In genomic region chr2:58448065-58448507, GRCh38 we compare ENCODE assay signal across 9 cellular contexts.
DNase-seq lines count a peak whose midpoint lies in the region; ATAC-seq and TF ChIP-seq lines count a peak whose summit lies in the region.
"Had no signal": no experiment of that assay in that cellular context is flagged by ENCODE, and none has a peak within 500 bp of the region (broad histone marks: within the 10 kb centered on the region; RNA-seq: fewer than 3 reads in every experiment).

No MANE protein-coding gene starts in this region.

- H3K9me3 Mint-ChIP-seq in activated CD8-positive, alpha-beta T cell treated with anti-CD3 and anti-CD28 coated beads, Interleukin-2, amount 10 ng/mL, durations not matched to agents 7 days and 5 days (ENCODE audit: insufficient read depth) = no peaks in the 10 kb centered on the region

- H3K9me3 ChIP-seq in left ventricle myocardium inferior (replicated peaks) (no peaks in the 10 kb centered on the region), gastrocnemius medialis (no peaks in the 10 kb centered on the region)
- H3K9me3 ChIP-seq: neutrophil had no signal

- H3K36me3 ChIP-seq in left ventricle myocardium inferior (no peaks in the 10 kb centered on the region), gastrocnemius medialis (no peaks in the 10 kb centered on the region)
- H3K36me3 ChIP-seq: neutrophil had no signal

- POLR2A ChIA-PET in activated CD8-positive, alpha-beta T cell treated with anti-CD3 and anti-CD28 coated beads, Interleukin-2, amount 10 ng/mL, durations not matched to agents 7 days and 5 days (lab: Charles Lee) = no interaction called here

- no peaks in the 10 kb centered on the region for H3K36me3 Mint-ChIP-seq in activated CD8-positive, alpha-beta T cell treated with anti-CD3 and anti-CD28 coated beads, Interleukin-2, amount 10 ng/mL, durations not matched to agents 7 days and 5 days (ENCODE audit: low read depth)

- no peak overlapping the region for H3K27ac ChIP-seq in left ventricle myocardium inferior (replicated peaks)
- no peak overlapping the region for H3K27ac ChIP-seq in gastrocnemius medialis
- H3K27ac ChIP-seq: neutrophil had no signal

- ATAC-seq in HG03139 (IDR thresholded peaks at IDR 0.05; ENCODE audit: unreplicated experiment) (peak; percentile 56), gastrocnemius medialis (no peak)
- peak; percentile 53 for ATAC-seq in activated CD8-positive, alpha-beta T cell treated with anti-CD3 and anti-CD28 coated beads, Interleukin-2, amount 10 ng/mL, durations not matched to agents 7 days and 5 days

- peaks cover 3% of the 10 kb centered on the region for H3K27me3 ChIP-seq in left ventricle myocardium inferior (ENCODE audit: low read depth)
- H3K27me3 ChIP-seq in gastrocnemius medialis = no peaks in the 10 kb centered on the region
- H3K27me3 ChIP-seq: neutrophil had no signal

- H3K27ac Mint-ChIP-seq in activated CD8-positive, alpha-beta T cell treated with anti-CD3 and anti-CD28 coated beads, Interleukin-2, amount 10 ng/mL, durations not matched to agents 7 days and 5 days = no peak overlapping the region

- H3K4me1 ChIP-seq in left ventricle myocardium inferior = no peaks in the 10 kb centered on the region
- H3K4me1 ChIP-seq in gastrocnemius medialis = no peaks in the 10 kb centered on the region

- H3K4me3 ChIP-seq in left ventricle myocardium inferior (no peak overlapping the region), retinal pigment epithelial cell (ENCODE audit: low read length) (no peak overlapping the region), gastrocnemius medialis (no peak overlapping the region)

- DNase-seq in stimulated activated CD4-positive, alpha-beta T cell treated with anti-CD3 and anti-CD28 coated beads, Interleukin-12 subunit alpha, Interleukin-12 subunit beta, amount 100 ng/mL, for 4 hours = peak; percentile 3
- DNase-seq in stimulated activated CD4-positive, alpha-beta T cell treated with anti-CD3 and anti-CD28 coated beads, Interleukin-4, amount 100 ng/mL, for 4 hours = no peak
- DNase-seq in NCI-H2227 treated with DMSO at 0.1 percent for 48 hours (lab: John Stamatoyannopoulos, UW) (peak; percentile 76), left ventricle myocardium inferior (peak; percentile 20), retinal pigment epithelial cell (ENCODE audit: low read depth) (no peak), gastrocnemius medialis (no peak)
- DNase-seq in activated CD8-positive, alpha-beta T cell treated with anti-CD3 and anti-CD28 coated beads, Interleukin-2, amount 10 ng/mL, durations not matched to agents 7 days and 5 days = peak; percentile 44

- TF ChIP-seq CTCF in left ventricle myocardium inferior (IDR thresholded peaks at IDR 0.05; ENCODE audit: borderline replicate concordance) (peak; percentile 59), retinal pigment epithelial cell (conservative IDR thresholded peaks at IDR 0.05; ENCODE audit: low read depth, low read length) (peak; percentile 64), gastrocnemius medialis (IDR thresholded peaks at IDR 0.05 in 4 of 5, conservative IDR thresholded peaks at IDR 0.05 in 1 of 5) (peak in 1 of 5 experiments; percentile 25)

- no peaks in the 10 kb centered on the region for H3K4me1 Mint-ChIP-seq in activated CD8-positive, alpha-beta T cell treated with anti-CD3 and anti-CD28 coated beads, Interleukin-2, amount 10 ng/mL, durations not matched to agents 7 days and 5 days (ENCODE audit: low read depth)

- H3K4me3 Mint-ChIP-seq in activated CD8-positive, alpha-beta T cell treated with anti-CD3 and anti-CD28 coated beads, Interleukin-2, amount 10 ng/mL, durations not matched to agents 7 days and 5 days = no peak overlapping the region

- in situ Hi-C loops in gastrocnemius medialis (cut with MboI; ENCODE audit: low sequenced_read_pairs in 4 of 4) = no loop called here

- H3K27me3 Mint-ChIP-seq in activated CD8-positive, alpha-beta T cell treated with anti-CD3 and anti-CD28 coated beads, Interleukin-2, amount 10 ng/mL, durations not matched to agents 7 days and 5 days (ENCODE audit: low read depth) = peaks cover 9% of the 10 kb centered on the region

- CTCF ChIA-PET in activated CD8-positive, alpha-beta T cell treated with anti-CD3 and anti-CD28 coated beads, Interleukin-2, amount 10 ng/mL, durations not matched to agents 7 days and 5 days (lab: Charles Lee) = interaction anchor here (1.2 to 2.0 kb wide), 6 partner anchors 539 to 727 kb away, joined by 3 to 7 read pairs (median 6); no protein-coding TSS in a partner anchor

- TF ChIP-seq POLR2A in gastrocnemius medialis (IDR thresholded peaks at IDR 0.05) = no peak

- intact Hi-C loops in left ventricle myocardium inferior (cut with micrococcal nuclease) = no loop called here
- intact Hi-C loops in gastrocnemius medialis (cut with DNase I; ENCODE audit: low total_unique reads) = no loop called here

Comparison
In these comparisons a context has a peak if more than half of its experiments do, and no peak if none do; other contexts are left out.
1. DNase-seq: peak in stimulated activated CD4-positive, alpha-beta T cell treated with anti-CD3 and anti-CD28 coated beads, Interleukin-12 subunit alpha, Interleukin-12 subunit beta, amount 100 ng/mL, for 4 hours (single experiment), NCI-H2227 treated with DMSO at 0.1 percent for 48 hours (single experiment), activated CD8-positive, alpha-beta T cell treated with anti-CD3 and anti-CD28 coated beads, Interleukin-2, amount 10 ng/mL, durations not matched to agents 7 days and 5 days (single experiment) and left ventricle myocardium inferior (single experiment); none in stimulated activated CD4-positive, alpha-beta T cell treated with anti-CD3 and anti-CD28 coated beads, Interleukin-4, amount 100 ng/mL, for 4 hours (0 of 2), retinal pigment epithelial cell (single experiment) and gastrocnemius medialis (0 of 2).
2. ATAC-seq: peak in HG03139 (single experiment) and activated CD8-positive, alpha-beta T cell treated with anti-CD3 and anti-CD28 coated beads, Interleukin-2, amount 10 ng/mL, durations not matched to agents 7 days and 5 days (single experiment); none in gastrocnemius medialis (0 of 2).